11 cellular contexts compared by ENCODE assay signal in genomic region chr10:26485150-26485941, GRCh38. TPM values are rescaled to one million over a fixed set of nuclear protein-coding genes. Genes with fewer than 3 reads are reported as not detected.
DNase-seq lines count a peak whose midpoint lies in the region; ATAC-seq and TF ChIP-seq lines count a peak whose summit lies in the region.
"Had no signal": no experiment of that assay in that cellular context is flagged by ENCODE, and none has a peak within 500 bp of the region (broad histone marks: within the 10 kb centered on the region; RNA-seq: fewer than 3 reads in every experiment).

No MANE protein-coding gene starts in this region.

- peaks cover 68% of the 10 kb centered on the region for H3K4me1 Mint-ChIP-seq in activated naive CD8-positive, alpha-beta T cell treated with anti-CD3 and anti-CD28 coated beads for 36 hours
- peaks cover 86% of the 10 kb centered on the region for H3K4me1 Mint-ChIP-seq in stimulated activated naive CD8-positive, alpha-beta T cell treated with anti-CD3 and anti-CD28 coated beads, Interleukin-15, amount 100 ng/mL, for 72 hours
- H3K4me1 Mint-ChIP-seq in osteocyte (ENCODE audit: unreplicated experiment) = peaks cover 7% of the 10 kb centered on the region

- H3K27ac Mint-ChIP-seq in activated naive CD8-positive, alpha-beta T cell treated with anti-CD3 and anti-CD28 coated beads for 36 hours = peak overlapping the region; percentile 77
- H3K27ac Mint-ChIP-seq in stimulated activated naive CD8-positive, alpha-beta T cell treated with anti-CD3 and anti-CD28 coated beads, Interleukin-15, amount 100 ng/mL, for 72 hours = peak overlapping the region; percentile 69 to 84
- H3K27ac Mint-ChIP-seq in osteocyte (ENCODE audit: unreplicated experiment) = no peak overlapping the region

- H3K9me3 Mint-ChIP-seq in activated naive CD8-positive, alpha-beta T cell treated with anti-CD3 and anti-CD28 coated beads for 36 hours = no peaks in the 10 kb centered on the region
- no peaks in the 10 kb centered on the region for H3K9me3 Mint-ChIP-seq in stimulated activated naive CD8-positive, alpha-beta T cell treated with anti-CD3 and anti-CD28 coated beads, Interleukin-15, amount 100 ng/mL, for 72 hours
- no peaks in the 10 kb centered on the region for H3K9me3 Mint-ChIP-seq in osteocyte (ENCODE audit: unreplicated experiment)
- H3K9me3 Mint-ChIP-seq: brain had no signal

- H3K27me3 ChIP-seq in hepatocyte = no peaks in the 10 kb centered on the region
- no peaks in the 10 kb centered on the region for H3K27me3 ChIP-seq in testis

- DNase-seq in NCI-H82 (lab: John Stamatoyannopoulos, UW) (peak; percentile 12), NCI-H82 treated with DMSO at 0.1 percent for 48 hours (lab: John Stamatoyannopoulos, UW; ENCODE audit: unreplicated experiment) (no peak), hepatocyte (ENCODE audit: low spot score) (peak; percentile 17), osteocyte (ENCODE audit: extremely low spot score, unreplicated experiment) (no peak), testis (no peak)
- no peak for DNase-seq in activated naive CD8-positive, alpha-beta T cell treated with anti-CD3 and anti-CD28 coated beads for 36 hours
- no peak for DNase-seq in stimulated activated naive CD8-positive, alpha-beta T cell treated with anti-CD3 and anti-CD28 coated beads, Interleukin-15, amount 100 ng/mL, for 72 hours
- DNase-seq: stimulated activated CD4-positive, alpha-beta T cell treated with anti-CD3 and anti-CD28 coated beads, Interleukin-4, amount 100 ng/mL, for 24 hours had no signal

- no peak overlapping the region for H3K4me3 ChIP-seq in hepatocyte
- H3K4me3 ChIP-seq in testis = no peak overlapping the region
- H3K4me3 ChIP-seq: SK-N-MC had no signal

- peaks cover 19% of the 10 kb centered on the region for H3K4me1 ChIP-seq in hepatocyte (ENCODE audit: insufficient read depth)
- H3K4me1 ChIP-seq in testis = no peaks in the 10 kb centered on the region

- TF ChIP-seq POLR2A in testis (IDR thresholded peaks at IDR 0.05) = no peak

- TF ChIP-seq CTCF in hepatocyte (IDR thresholded peaks at IDR 0.05; ENCODE audit: poor library complexity) (no peak), osteocyte (IDR thresholded peaks at IDR 0.05) (no peak), testis (IDR thresholded peaks at IDR 0.05) (no peak)

- H3K4me3 Mint-ChIP-seq in activated naive CD8-positive, alpha-beta T cell treated with anti-CD3 and anti-CD28 coated beads for 36 hours = peak overlapping the region; percentile 33
- H3K4me3 Mint-ChIP-seq in stimulated activated naive CD8-positive, alpha-beta T cell treated with anti-CD3 and anti-CD28 coated beads, Interleukin-15, amount 100 ng/mL, for 72 hours = peak overlapping the region; percentile 22 to 71
- H3K4me3 Mint-ChIP-seq in osteocyte (ENCODE audit: unreplicated experiment) = no peak overlapping the region

- H2AFZ ChIP-seq in hepatocyte = no peak overlapping the region

- intact Hi-C loops in testis (cut with DNase I; ENCODE audit: low total_unique reads) = no loop called here

- H3K36me3 ChIP-seq in hepatocyte (replicated peaks; ENCODE audit: insufficient read depth, low read depth) = no peaks in the 10 kb centered on the region
- no peaks in the 10 kb centered on the region for H3K36me3 ChIP-seq in testis (ENCODE audit: low read depth, missing control alignments)

- no peaks in the 10 kb centered on the region for H3K9me2 ChIP-seq in hepatocyte (replicated peaks; ENCODE audit: insufficient read depth)

- H3K27ac ChIP-seq in hepatocyte (peak overlapping the region; percentile 80), testis (no peak overlapping the region)
- H3K27ac ChIP-seq: SK-N-MC had no signal

- no peaks in the 10 kb centered on the region for H4K20me1 ChIP-seq in hepatocyte (ENCODE audit: insufficient read depth, poor library complexity, severe bottlenecking)

- H3K27me3 Mint-ChIP-seq in activated naive CD8-positive, alpha-beta T cell treated with anti-CD3 and anti-CD28 coated beads for 36 hours = no peaks in the 10 kb centered on the region
- H3K27me3 Mint-ChIP-seq in stimulated activated naive CD8-positive, alpha-beta T cell treated with anti-CD3 and anti-CD28 coated beads, Interleukin-15, amount 100 ng/mL, for 72 hours = no peaks in the 10 kb centered on the region
- H3K27me3 Mint-ChIP-seq in osteocyte (ENCODE audit: unreplicated experiment) = no peaks in the 10 kb centered on the region

- ATAC-seq in stimulated activated naive CD8-positive, alpha-beta T cell treated with anti-CD3 and anti-CD28 coated beads, Interleukin-15, amount 100 ng/mL, for 72 hours = no peak
- no peak for ATAC-seq in GM19328 (IDR thresholded peaks at IDR 0.05; ENCODE audit: unreplicated experiment)

- 74% methylated on average over 5 of the region's 5 CpGs for WGBS in hepatocyte (ENCODE audit: low lambda C conversion rate, missing lambda C conversion rate)
- WGBS in testis, 2 donors = 63 to 72% methylated on average over 5 of the region's 5 CpGs

- H3K4me2 ChIP-seq in hepatocyte = no peak overlapping the region

- H3K36me3 Mint-ChIP-seq in activated naive CD8-positive, alpha-beta T cell treated with anti-CD3 and anti-CD28 coated beads for 36 hours = peaks cover 22% of the 10 kb centered on the region
- no peaks in the 10 kb centered on the region for H3K36me3 Mint-ChIP-seq in osteocyte (ENCODE audit: unreplicated experiment)
- H3K36me3 Mint-ChIP-seq: brain had no signal

- H3K79me2 ChIP-seq in hepatocyte = no peaks in the 10 kb centered on the region

- H3K9me3 ChIP-seq in hepatocyte (ENCODE audit: low read depth) = no peaks in the 10 kb centered on the region
- H3K9me3 ChIP-seq in testis = no peaks in the 10 kb centered on the region

RNA-seq across cellular contexts. Expression of gene APBB1IP, which starts 47.2 kb away (rescaled TPM):
- 10 to 100 TPM; 66.3 to 68.0 TPM for total RNA-seq in activated naive CD8-positive, alpha-beta T cell treated with anti-CD3 and anti-CD28 coated beads for 36 hours
- total RNA-seq in hepatocyte (1.1 and 1.6 TPM in 2 replicates), osteocyte (not detected in 2 replicates), testis (1 to 10 TPM in 1 of 2 donors, under 1 TPM in 1; 0.55 to 2.0 TPM)
- polyA plus RNA-seq in hepatocyte (1.8 and 2.0 TPM in 2 replicates), testis (ENCODE audit: insufficient read depth, low read depth, low replicate concordance) (3.0 TPM)

Comparison
In these comparisons a context has a peak if more than half of its experiments do, and no peak if none do; other contexts are left out.
1. DNase-seq: peak in NCI-H82 (single experiment) and hepatocyte (single experiment); none in NCI-H82 treated with DMSO at 0.1 percent for 48 hours (single experiment), activated naive CD8-positive, alpha-beta T cell treated with anti-CD3 and anti-CD28 coated beads for 36 hours (single experiment), stimulated activated naive CD8-positive, alpha-beta T cell treated with anti-CD3 and anti-CD28 coated beads, Interleukin-15, amount 100 ng/mL, for 72 hours (0 of 2), osteocyte (single experiment) and testis (single experiment).
2. RNA of gene APBB1IP, which starts 47.2 kb away (total RNA-seq): 66.3 to 68.0 TPM in activated naive CD8-positive, alpha-beta T cell treated with anti-CD3 and anti-CD28 coated beads for 36 hours; 0.55 to 2.0 TPM in testis, 1.1 to 1.6 TPM in hepatocyte and not detected in osteocyte; every median in the first group is over 10 times any median in the second.